In the genomic region with DNA sequence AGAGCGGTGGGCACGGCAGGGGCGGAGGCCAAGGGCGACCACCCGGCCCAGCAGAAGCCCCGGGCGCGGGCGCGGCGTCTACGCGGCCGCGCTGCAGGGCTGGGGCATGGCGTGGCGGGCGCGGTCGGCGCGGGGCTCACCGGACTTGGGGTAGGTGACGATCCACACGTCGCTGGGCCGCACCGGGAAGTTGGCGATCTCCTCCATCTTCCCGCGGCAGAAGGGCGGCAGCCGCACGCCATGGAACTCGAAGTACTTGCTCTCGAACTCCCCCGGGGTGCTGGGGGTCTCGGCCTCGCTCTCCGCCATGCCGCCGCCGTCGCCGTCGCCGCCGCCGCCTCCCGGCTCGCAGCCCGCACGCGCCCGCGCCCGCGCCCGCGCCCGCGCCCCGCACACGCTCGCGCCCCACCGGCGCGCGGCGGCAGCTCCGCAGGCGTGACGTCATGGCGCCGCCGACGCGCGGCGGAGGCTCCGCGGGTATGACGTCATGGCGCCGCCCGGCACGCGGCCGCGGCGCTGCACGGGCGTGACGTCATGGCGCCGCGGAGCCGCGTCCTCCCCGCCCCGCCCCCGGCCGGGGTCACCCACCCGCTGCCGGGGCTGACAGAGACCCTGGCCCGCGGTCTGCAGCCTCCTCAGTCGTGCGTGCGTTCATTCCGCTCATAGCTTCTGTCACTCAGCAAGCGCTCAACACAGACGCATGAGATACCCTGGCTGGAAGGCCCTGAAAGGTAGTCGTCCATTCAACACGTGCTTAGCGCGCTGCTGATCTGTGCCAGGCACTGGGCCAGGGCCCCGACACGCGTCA, we compare ENCODE assay signal across 8 cellular contexts. TPM values are rescaled to one million over a fixed set of nuclear protein-coding genes. Genes with fewer than 3 reads are reported as not detected.
DNase-seq lines count a peak whose midpoint lies in the region; ATAC-seq, FAIRE-seq and TF ChIP-seq lines count a peak whose summit lies in the region.

A gene with protein sequence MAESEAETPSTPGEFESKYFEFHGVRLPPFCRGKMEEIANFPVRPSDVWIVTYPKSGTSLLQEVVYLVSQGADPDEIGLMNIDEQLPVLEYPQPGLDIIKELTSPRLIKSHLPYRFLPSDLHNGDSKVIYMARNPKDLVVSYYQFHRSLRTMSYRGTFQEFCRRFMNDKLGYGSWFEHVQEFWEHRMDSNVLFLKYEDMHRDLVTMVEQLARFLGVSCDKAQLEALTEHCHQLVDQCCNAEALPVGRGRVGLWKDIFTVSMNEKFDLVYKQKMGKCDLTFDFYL (minus strand): TSS at position 440 of the 808 bp plus-strand sequence. CDS start 131 bp downstream, at position 309.

- H3K27me3 Mint-ChIP-seq in activated CD8-positive, alpha-beta memory T cell treated with anti-CD3 and anti-CD28 coated beads, Interleukin-2, amount 10 ng/mL, durations not matched to agents 7 days and 5 days, result peaks cover 52% of the 10 kb centered on the region

- peaks cover 86% of the 10 kb centered on the region for H3K27me3 ChIP-seq in PC-9 (ENCODE audit: insufficient read depth, low read depth)

- peak; percentile 43 for DNase-seq in NCI-H2107 (lab: John Stamatoyannopoulos, UW)
- no peak for DNase-seq in NCI-H2107 treated with DMSO at 0.1 percent for 48 hours (lab: John Stamatoyannopoulos, UW; ENCODE audit: unreplicated experiment)
- peak in 1 of 2 experiments; percentile 37 for DNase-seq in PC-9
- peak; percentile 64 to 78 for DNase-seq in frontal cortex (ENCODE audit: low spot score in 2 of 2)
- DNase-seq in sciatic nerve (ENCODE audit: low spot score), result peak; percentile 52
- DNase-seq in KG1 (lab: John Stamatoyannopoulos, UW), result no peak
- no peak for DNase-seq in activated CD8-positive, alpha-beta memory T cell treated with anti-CD3 and anti-CD28 coated beads, Interleukin-2, amount 10 ng/mL, durations not matched to agents 7 days and 5 days
- DNase-seq in activated gamma-delta T cell treated with Interleukin-2 at 50 U/mL for 16 hours, result no peak

- FAIRE-seq in frontal cortex (lab: Jason Lieb, UNC), result no peak

- POLR2A ChIA-PET in PC-9 (lab: Charles Lee; ENCODE audit: unreplicated experiment), result interaction anchor here (0.6 kb wide), 1 partner anchor 1174 kb away, joined by 3 read pairs; no protein-coding TSS in a partner anchor

- H3K36me3 Mint-ChIP-seq in activated CD8-positive, alpha-beta memory T cell treated with anti-CD3 and anti-CD28 coated beads, Interleukin-2, amount 10 ng/mL, durations not matched to agents 7 days and 5 days, result no peaks in the 10 kb centered on the region

- no peaks in the 10 kb centered on the region for H3K36me3 ChIP-seq in PC-9 (ENCODE audit: low read depth)

- H3K27ac Mint-ChIP-seq in activated CD8-positive, alpha-beta memory T cell treated with anti-CD3 and anti-CD28 coated beads, Interleukin-2, amount 10 ng/mL, durations not matched to agents 7 days and 5 days, result no peak within 1 kb of the TSS

- no peaks in the 10 kb centered on the region for H3K9me2 ChIP-seq in PC-9 (ENCODE audit: insufficient read depth)

- intact Hi-C loops in PC-9 (cut with micrococcal nuclease; ENCODE audit: unreplicated experiment) (no loop called here), sciatic nerve (cut with DNase I) (no loop called here)

- no peak within 1 kb of the TSS for H3K4me3 Mint-ChIP-seq in activated CD8-positive, alpha-beta memory T cell treated with anti-CD3 and anti-CD28 coated beads, Interleukin-2, amount 10 ng/mL, durations not matched to agents 7 days and 5 days

- no peak for TF ChIP-seq CTCF in PC-9 (conservative IDR thresholded peaks at IDR 0.05)

- H3K4me1 Mint-ChIP-seq in activated CD8-positive, alpha-beta memory T cell treated with anti-CD3 and anti-CD28 coated beads, Interleukin-2, amount 10 ng/mL, durations not matched to agents 7 days and 5 days, result peaks cover 4% of the 10 kb centered on the region

- no peaks in the 10 kb centered on the region for H4K20me1 ChIP-seq in PC-9 (ENCODE audit: insufficient read depth)

- H3K4me3 ChIP-seq in PC-9, result peak within 1 kb of the TSS; percentile 46; the same call in 1 of the 2 replicates

- H3K9me3 ChIP-seq in PC-9 (ENCODE audit: insufficient read depth, low read depth), result no peaks in the 10 kb centered on the region

- no TSS peak for BruUV-seq in PC-9 (replicated peaks; lab: Mats Ljungman, UMichigan)

- H3K9me3 Mint-ChIP-seq in activated CD8-positive, alpha-beta memory T cell treated with anti-CD3 and anti-CD28 coated beads, Interleukin-2, amount 10 ng/mL, durations not matched to agents 7 days and 5 days (ENCODE audit: low read depth), result no peaks in the 10 kb centered on the region

- ATAC-seq in sciatic nerve, result no peak
- no peak for ATAC-seq in activated CD8-positive, alpha-beta memory T cell treated with anti-CD3 and anti-CD28 coated beads, Interleukin-2, amount 10 ng/mL, durations not matched to agents 7 days and 5 days

- no peak within 1 kb of the TSS for H2AFZ ChIP-seq in PC-9

- H3K79me2 ChIP-seq in PC-9 (ENCODE audit: low read depth), result no peaks in the 10 kb centered on the region

- H3K27ac ChIP-seq in PC-9, result no peak within 1 kb of the TSS

- H3K4me1 ChIP-seq in PC-9 (replicated peaks; ENCODE audit: insufficient read depth), result no peaks in the 10 kb centered on the region; the same call in 1 of the 2 replicates

- CTCF ChIA-PET in PC-9 (lab: Charles Lee), result no interaction called here
- CTCF ChIA-PET in activated CD8-positive, alpha-beta memory T cell treated with anti-CD3 and anti-CD28 coated beads, Interleukin-2, amount 10 ng/mL, durations not matched to agents 7 days and 5 days (lab: Charles Lee), result interaction anchor here (0.7 kb wide), 1 partner anchor 479 kb away, joined by 3 read pairs; no protein-coding TSS in a partner anchor

- H3F3A ChIP-seq in PC-9 (ENCODE audit: insufficient read depth, low read depth), result no peaks in the 10 kb centered on the region

- H3K4me2 ChIP-seq in PC-9, result peak within 1 kb of the TSS; percentile 73

RNA-seq across cellular contexts. Expression of the gene that starts here (rescaled TPM):
- total RNA-seq in PC-9 (2021), result 3.2 and 3.4 TPM in 2 replicates
- 47.7 TPM for total RNA-seq in frontal cortex
- 0.27 TPM for total RNA-seq in sciatic nerve
- not detected for total RNA-seq in activated CD8-positive, alpha-beta memory T cell treated with anti-CD3 and anti-CD28 coated beads, Interleukin-2, amount 10 ng/mL, durations not matched to agents 7 days and 5 days

Comparison
In these comparisons a context has a peak if more than half of its experiments do, and no peak if none do; other contexts are left out.
1. RNA of the gene that starts here (total RNA-seq): 47.7 TPM in frontal cortex (single experiment); 3.2 to 3.4 TPM in PC-9, 0.27 TPM in sciatic nerve (single experiment) and not detected in activated CD8-positive, alpha-beta memory T cell treated with anti-CD3 and anti-CD28 coated beads, Interleukin-2, amount 10 ng/mL, durations not matched to agents 7 days and 5 days; every median in the first group is over 10 times any median in the second.
2. DNase-seq: peak in NCI-H2107 (single experiment) and frontal cortex (2 of 2); none in NCI-H2107 treated with DMSO at 0.1 percent for 48 hours (single experiment), KG1 (single experiment), activated CD8-positive, alpha-beta memory T cell treated with anti-CD3 and anti-CD28 coated beads, Interleukin-2, amount 10 ng/mL, durations not matched to agents 7 days and 5 days (single experiment) and activated gamma-delta T cell treated with Interleukin-2 at 50 U/mL for 16 hours (single experiment).
3. Peak in DNase-seq in sciatic nerve; RNA of the gene not detected or under 1 TPM.